10 cellular contexts compared by ENCODE assay signal in genomic region chr1:203075249-203076030, GRCh38. TPM values are rescaled to one million over a fixed set of nuclear protein-coding genes. Genes with fewer than 3 reads are reported as not detected.
DNase-seq lines count a peak whose midpoint lies in the region; ATAC-seq and TF ChIP-seq lines count a peak whose summit lies in the region.
"Had no signal": no experiment of that assay in that cellular context is flagged by ENCODE, and none has a peak within 500 bp of the region (broad histone marks: within the 10 kb centered on the region; RNA-seq: fewer than 3 reads in every experiment).

No MANE protein-coding gene starts in this region.

- H3K36me3 Mint-ChIP-seq in activated naive CD4-positive, alpha-beta T cell treated with anti-CD3 and anti-CD28 coated beads, Interleukin-2, amount 50 U/mL, for 72 hours: peaks cover 6 to 24% of the 10 kb centered on the region in 2 donors
- peaks cover 12% of the 10 kb centered on the region for H3K36me3 Mint-ChIP-seq in nephron (ENCODE audit: low read depth)

- no peak for TF ChIP-seq EP300 in esophagus muscularis mucosa (IDR thresholded peaks at IDR 0.05)

- peaks cover 0 to 46% (median 7%) of the 10 kb centered on the region in 4 donors for H3K27me3 ChIP-seq in esophagus muscularis mucosa

- TF ChIP-seq POLR2A in esophagus muscularis mucosa (IDR thresholded peaks at IDR 0.05; ENCODE audit: low read depth): no peak

- H3K9me3 ChIP-seq in esophagus muscularis mucosa: no peaks in the 10 kb centered on the region

- H3K4me1 Mint-ChIP-seq in nephron: peaks cover 45% of the 10 kb centered on the region

- H3K4me3 ChIP-seq in esophagus muscularis mucosa: peak overlapping the region; percentile 36 to 52 (median 38)
- H3K4me3 ChIP-seq in urinary bladder (ENCODE audit: low read depth, low read length): peak overlapping the region; percentile 26

- TF ChIP-seq CTCF in esophagus muscularis mucosa (IDR thresholded peaks at IDR 0.05) (no peak), nephron (IDR thresholded peaks at IDR 0.05; ENCODE audit: unreplicated experiment in 3 of 3) (no peak)

- DNase-seq in activated naive CD4-positive, alpha-beta T cell treated with anti-CD3 and anti-CD28 coated beads, Interleukin-2, amount 50 U/mL, for 72 hours (ENCODE audit: low spot score in 2 of 2): no peak
- no peak for DNase-seq in activated naive CD4-positive, alpha-beta T cell treated with Interleukin-2 at 50 U/mL for 16 hours
- DNase-seq in esophagus muscularis mucosa (ENCODE audit: extremely low spot score) (no peak), NCI-H2227 treated with DMSO at 0.1 percent for 48 hours (lab: John Stamatoyannopoulos, UW) (no peak), OCI-M2 (lab: John Stamatoyannopoulos, UW; ENCODE audit: unreplicated experiment) (no peak)
- DNase-seq: foreskin melanocyte had no signal

- H3K36me3 ChIP-seq in esophagus muscularis mucosa (no peaks in the 10 kb centered on the region), urinary bladder (ENCODE audit: insufficient read depth) (no peaks in the 10 kb centered on the region)

- intact Hi-C loops in esophagus muscularis mucosa (cut with DNase I): no loop called here

- H3K27ac Mint-ChIP-seq in activated naive CD4-positive, alpha-beta T cell treated with anti-CD3 and anti-CD28 coated beads, Interleukin-2, amount 50 U/mL, for 72 hours: no peak overlapping the region
- no peak overlapping the region for H3K27ac Mint-ChIP-seq in nephron

- H3K9me3 Mint-ChIP-seq in activated naive CD4-positive, alpha-beta T cell treated with anti-CD3 and anti-CD28 coated beads, Interleukin-2, amount 50 U/mL, for 72 hours: no peaks in the 10 kb centered on the region
- H3K9me3 Mint-ChIP-seq in nephron: no peaks in the 10 kb centered on the region

- peak; percentile 47 to 51 for ATAC-seq in activated naive CD4-positive, alpha-beta T cell treated with anti-CD3 and anti-CD28 coated beads, Interleukin-2, amount 50 U/mL, for 72 hours
- no peak for ATAC-seq in GM18517 (IDR thresholded peaks at IDR 0.05; ENCODE audit: unreplicated experiment)

- peak overlapping the region in 2 of 3 experiments; percentile 22 to 35 for H3K4me3 Mint-ChIP-seq in nephron

- peaks cover 27% of the 10 kb centered on the region for H3K27me3 Mint-ChIP-seq in nephron (ENCODE audit: low read depth)

- H3K27ac ChIP-seq in esophagus muscularis mucosa (replicated peaks in 1 of 4) (no peak overlapping the region), urinary bladder (ENCODE audit: low read depth) (no peak overlapping the region)

- peaks cover 10 to 14% (median 13%) of the 10 kb centered on the region in 4 donors for H3K4me1 ChIP-seq in esophagus muscularis mucosa
- H3K4me1 ChIP-seq in urinary bladder (ENCODE audit: insufficient read depth): no peaks in the 10 kb centered on the region

- 49% methylated on average over 10 of the region's 56 CpGs for WGBS in esophagus muscularis mucosa
- WGBS in urinary bladder: 40% methylated on average over 56 of the region's 56 CpGs

RNA-seq across cellular contexts. Expression of gene MYOG, which starts 10.4 kb away (rescaled TPM):
- total RNA-seq in activated naive CD4-positive, alpha-beta T cell treated with anti-CD3 and anti-CD28 coated beads, Interleukin-2, amount 50 U/mL, for 72 hours: not detected
- total RNA-seq in esophagus muscularis mucosa (not detected), urinary bladder (12.7 TPM)
- not detected for polyA plus RNA-seq in urinary bladder
- total RNA-seq: omental fat pad had no signal

RNA-seq across cellular contexts. Expression of gene PPFIA4, which starts 49.1 kb away (rescaled TPM):
- 100 to 1,000 TPM in 1 of 2 donors, 1 to 10 TPM in 1; 1.9 to 112 TPM for total RNA-seq in activated naive CD4-positive, alpha-beta T cell treated with anti-CD3 and anti-CD28 coated beads, Interleukin-2, amount 50 U/mL, for 72 hours
- total RNA-seq in esophagus muscularis mucosa (1 to 10 TPM in 2 of 4 donors, under 1 TPM in 2; 0.42 to 1.6 (median 1.1) TPM), urinary bladder (6.5 TPM)
- 1.3 TPM for polyA plus RNA-seq in urinary bladder

RNA-seq across cellular contexts. Expression of gene ADORA1, which starts 52.1 kb away (rescaled TPM):
- total RNA-seq in activated naive CD4-positive, alpha-beta T cell treated with anti-CD3 and anti-CD28 coated beads, Interleukin-2, amount 50 U/mL, for 72 hours: not detected
- total RNA-seq in esophagus muscularis mucosa: 1 to 10 TPM in 2 of 4 donors, under 1 TPM in 2; 0.34 to 1.7 (median 0.80) TPM
- total RNA-seq in urinary bladder: 1.4 TPM
- polyA plus RNA-seq in urinary bladder: 1.1 TPM

Comparison
In these comparisons a context has a peak if more than half of its experiments do, and no peak if none do; other contexts are left out.
1. RNA of gene MYOG, which starts 10.4 kb away (total RNA-seq): 12.7 TPM in urinary bladder (single experiment); not detected in activated naive CD4-positive, alpha-beta T cell treated with anti-CD3 and anti-CD28 coated beads, Interleukin-2, amount 50 U/mL, for 72 hours and not detected in esophagus muscularis mucosa; every median in the first group is over 10 times any median in the second.